In genomic region chr3:51686512-51687215, GRCh38 we compare ENCODE assay signal across 8 cellular contexts. TPM values are rescaled to one million over a fixed set of nuclear protein-coding genes. Genes with fewer than 3 reads are reported as not detected.
DNase-seq lines count a peak whose midpoint lies in the region; ATAC-seq and TF ChIP-seq lines count a peak whose summit lies in the region.

No MANE protein-coding gene starts in this region.

- H3K4me3 ChIP-seq in dorsolateral prefrontal cortex, result peak overlapping the region in 1 of 59 donors; percentile 4
- no peak overlapping the region for H3K4me3 ChIP-seq in upper lobe of right lung

- TF ChIP-seq CTCF in dorsolateral prefrontal cortex (IDR thresholded peaks at IDR 0.05 in 54 of 56, conservative IDR thresholded peaks at IDR 0.05 in 2 of 56; ENCODE audit: low read depth in 1 of 56, partially characterized antibody in 56 of 56) (no peak), omental fat pad (IDR thresholded peaks at IDR 0.05) (no peak), upper lobe of right lung (IDR thresholded peaks at IDR 0.05) (no peak)

- H3K27me3 ChIP-seq in dorsolateral prefrontal cortex (no peaks in the 10 kb centered on the region), upper lobe of right lung (no peaks in the 10 kb centered on the region)

- ATAC-seq in GM18520 (IDR thresholded peaks at IDR 0.05; ENCODE audit: unreplicated experiment) (peak; percentile 29), omental fat pad (ENCODE audit: low FRiP score) (peak; percentile 36), upper lobe of right lung (peak; percentile 76)

- peaks cover 34% of the 10 kb centered on the region for H3K36me3 ChIP-seq in upper lobe of right lung

- no peaks in the 10 kb centered on the region for H3K9me3 ChIP-seq in upper lobe of right lung

- intact Hi-C loops in dorsolateral prefrontal cortex (cut with DNase I), result no loop called here
- intact Hi-C loops in upper lobe of right lung (cut with DNase I), result no loop called here

- peak; percentile 61 for DNase-seq in HK-2 (ENCODE audit: unreplicated experiment)
- peak; percentile 38 to 60 for DNase-seq in activated CD4-positive, alpha-beta T cell treated with anti-CD3 and anti-CD28 coated beads, Interleukin-2, amount 50 U/mL, for 24 hours (ENCODE audit: low read depth in 1 of 2, low spot score in 1 of 2)
- no peak for DNase-seq in dorsolateral prefrontal cortex
- DNase-seq in omental fat pad (ENCODE audit: low spot score), result no peak
- peak; percentile 76 for DNase-seq in upper lobe of right lung
- DNase-seq in RKO (ENCODE audit: low spot score), result no peak
- no peak for DNase-seq in HPDE6-E6E7 (ENCODE audit: extremely low spot score)

- H3K27ac ChIP-seq in dorsolateral prefrontal cortex (peak overlapping the region in 56 of 59 donors; percentile 20 to 89 (median 78)), upper lobe of right lung (peak overlapping the region; percentile 76)

- H3K4me1 ChIP-seq in upper lobe of right lung, result peaks cover 50% of the 10 kb centered on the region

RNA-seq across cellular contexts. Expression of gene TEX264, which starts 15.6 kb away (rescaled TPM):
- total RNA-seq in dorsolateral prefrontal cortex (10 to 100 TPM; 26.0 to 48.6 (median 36.4) TPM), omental fat pad (10 to 100 TPM; 40.2 to 82.1 (median 62.9) TPM), upper lobe of right lung (51.0 TPM)

RNA-seq across cellular contexts. Expression of gene GRM2, which starts 20.2 kb away (rescaled TPM):
- total RNA-seq in dorsolateral prefrontal cortex, result 10 to 100 TPM in 119 of 120 experiments, 1 to 10 TPM in 1; 8.1 to 42.6 (median 23.1) TPM
- total RNA-seq in omental fat pad, result under 1 TPM in 3 of 4 donors, not detected in 1; 0.06 to 0.48 (median 0.19) TPM
- total RNA-seq in upper lobe of right lung, result 0.49 TPM

Comparison
In these comparisons a context has a peak if more than half of its experiments do, and no peak if none do; other contexts are left out.
1. DNase-seq: peak in HK-2 (single experiment), activated CD4-positive, alpha-beta T cell treated with anti-CD3 and anti-CD28 coated beads, Interleukin-2, amount 50 U/mL, for 24 hours (2 of 2) and upper lobe of right lung (single experiment); none in dorsolateral prefrontal cortex (0 of 10), omental fat pad (single experiment), RKO (single experiment) and HPDE6-E6E7 (single experiment).
2. Peak in every context shown above with its lines, with median percentiles within 50 percentile points of each other: ATAC-seq.